Comparison of ENCODE assay signal across 10 cellular contexts in the genomic region with DNA sequence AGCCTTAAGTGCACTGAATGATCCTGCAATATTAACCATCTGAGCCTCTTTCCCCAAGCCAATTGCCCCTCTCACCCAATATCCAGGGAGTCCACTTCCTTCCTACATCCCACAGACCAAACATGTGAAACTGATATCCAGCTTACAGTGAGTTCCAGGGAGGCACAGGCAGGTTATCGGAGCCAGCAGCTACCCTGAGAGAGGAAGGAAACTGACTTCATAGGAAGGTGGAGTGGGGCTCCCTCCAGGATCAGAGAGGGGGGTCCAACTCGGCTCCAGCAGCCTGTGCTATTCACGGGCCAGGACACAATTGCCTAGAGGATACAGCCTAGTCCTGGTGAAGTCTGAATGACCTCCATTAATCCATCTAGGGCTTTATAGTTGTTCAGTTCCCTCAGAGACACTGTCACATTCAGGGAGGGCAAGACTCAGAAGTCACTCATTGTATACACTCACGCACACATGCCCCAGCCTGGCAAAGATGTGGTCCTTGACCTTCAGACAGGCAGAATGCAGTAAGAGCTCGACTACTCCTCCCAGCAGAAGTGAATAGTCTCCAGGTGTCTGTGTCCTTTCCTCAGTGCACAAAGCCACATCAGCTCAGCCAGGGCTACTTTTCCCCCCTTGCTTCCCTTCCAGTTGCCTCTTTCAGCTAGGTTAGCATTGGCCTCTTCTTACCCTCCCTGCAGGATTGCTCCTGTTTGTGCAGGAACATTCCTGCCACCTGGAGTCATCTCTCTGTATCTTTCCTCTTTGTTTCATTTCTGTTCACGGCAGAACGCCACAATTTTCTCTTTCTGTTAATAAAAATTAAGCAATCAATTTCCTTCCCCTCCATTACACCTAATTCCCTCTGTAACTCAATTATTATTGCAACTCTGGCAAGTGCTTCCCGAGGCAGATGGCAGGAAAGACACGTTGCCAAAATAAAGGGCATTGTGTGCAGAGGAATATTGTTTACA.
DNase-seq lines count a peak whose midpoint lies in the region; ATAC-seq and TF ChIP-seq lines count a peak whose summit lies in the region.
"Had no signal": no experiment of that assay in that cellular context is flagged by ENCODE, and none has a peak within 500 bp of the region (broad histone marks: within the 10 kb centered on the region; RNA-seq: fewer than 3 reads in every experiment).

No MANE protein-coding gene starts in this region.

- CTCF ChIA-PET in OCI-LY7 (lab: Charles Lee; ENCODE audit: unreplicated experiment), result no interaction called here

- H3K79me2 ChIP-seq in GM23248 (ENCODE audit: insufficient read depth) (no peaks in the 10 kb centered on the region), OCI-LY7 (ENCODE audit: insufficient read depth, low read depth, low read length) (no peaks in the 10 kb centered on the region)

- ATAC-seq in esophagus mucosa (peak; percentile 31), psoas muscle (peak; percentile 27 to 64 (median 42)), GM21825 (IDR thresholded peaks at IDR 0.05; ENCODE audit: unreplicated experiment) (no peak)

- H3K4me3 ChIP-seq in GM23248, result peak overlapping the region; percentile 43; the same call in 1 of the 2 replicates
- H3K4me3 ChIP-seq in psoas muscle, result peak overlapping the region; percentile 26
- no peak overlapping the region for H3K4me3 ChIP-seq in OCI-LY7 (ENCODE audit: low read depth, low read length, poor library complexity, severe bottlenecking)

- peak; percentile 29 for TF ChIP-seq CTCF in psoas muscle (IDR thresholded peaks at IDR 0.05)
- TF ChIP-seq CTCF in OCI-LY7 (conservative IDR thresholded peaks at IDR 0.05; ENCODE audit: low read length), result no peak

- intact Hi-C loops in psoas muscle (cut with DNase I), result no loop called here
- intact Hi-C loops in OCI-LY7 (cut with micrococcal nuclease; ENCODE audit: unreplicated experiment), result no loop called here

- H3K9ac ChIP-seq in GM23248, result no peak overlapping the region

- no peaks in the 10 kb centered on the region for H4K20me1 ChIP-seq in GM23248 (ENCODE audit: insufficient read depth)
- H4K20me1 ChIP-seq in OCI-LY7 (ENCODE audit: insufficient read depth, low read length), result no peaks in the 10 kb centered on the region

- POLR2A ChIA-PET in OCI-LY7 (lab: Charles Lee), result no interaction called here

- peak; percentile 34 for DNase-seq in GM23248
- peak; percentile 99 for DNase-seq in NCI-H446 treated with DMSO at 0.1 percent for 48 hours (lab: John Stamatoyannopoulos, UW)
- no peak for DNase-seq in psoas muscle
- no peak for DNase-seq in effector CD4-positive, alpha-beta T cell
- no peak for DNase-seq in activated CD8-positive, alpha-beta memory T cell treated with anti-CD3 and anti-CD28 coated beads, Interleukin-2, amount 50 U/mL, for 48 hours
- DNase-seq in OCI-LY7 (ENCODE audit: low spot score), result no peak
- DNase-seq: activated T-cell treated with anti-CD3 and anti-CD28 coated beads, Interleukin-2, amount 50 U/mL, for 48 hours; NCI-H187 had no signal

- no peaks in the 10 kb centered on the region for H3K4me1 ChIP-seq in GM23248 (ENCODE audit: insufficient read depth)
- peaks cover 9% of the 10 kb centered on the region for H3K4me1 ChIP-seq in psoas muscle
- H3K4me1 ChIP-seq in OCI-LY7 (ENCODE audit: insufficient read depth, low read length, poor library complexity, severe bottlenecking), result no peaks in the 10 kb centered on the region

- H3K36me3 ChIP-seq in GM23248 (ENCODE audit: low read depth), result no peaks in the 10 kb centered on the region
- H3K36me3 ChIP-seq in psoas muscle (ENCODE audit: insufficient read depth in 1 of 2, low read depth in 1 of 2), result no peaks in the 10 kb centered on the region
- no peaks in the 10 kb centered on the region for H3K36me3 ChIP-seq in OCI-LY7 (ENCODE audit: insufficient read depth, low read length)

- 0 out of 2 replicates have a peak overlapping the region, but pooled peaks have one; percentile 51 for H2AFZ ChIP-seq in GM23248
- H2AFZ ChIP-seq in OCI-LY7 (ENCODE audit: low read length), result no peak overlapping the region

- H3K9me2 ChIP-seq in GM23248 (ENCODE audit: insufficient read depth) (no peaks in the 10 kb centered on the region), OCI-LY7 (ENCODE audit: insufficient read depth, low read length) (no peaks in the 10 kb centered on the region)

- in situ Hi-C loops in GM23248 (cut with MboI), result no loop called here

- WGBS in GM23248 (ENCODE audit: low coverage in 1 of 2, low lambda C conversion rate in 2 of 2, missing lambda C conversion rate in 2 of 2), 2 experiments, result 59 to 65% methylated on average over 9 of the region's 9 CpGs
- 32 to 41% (median 33%) methylated on average over 9 of the region's 9 CpGs for WGBS in psoas muscle, 3 donors

- no peak overlapping the region for H3K4me2 ChIP-seq in GM23248 (ENCODE audit: unreplicated experiment)
- no peak overlapping the region for H3K4me2 ChIP-seq in OCI-LY7 (ENCODE audit: low read length)

- no peaks in the 10 kb centered on the region for H3F3A ChIP-seq in GM23248 (ENCODE audit: insufficient read depth)

- no peak overlapping the region for H3K27ac ChIP-seq in GM23248
- H3K27ac ChIP-seq in psoas muscle, result no peak overlapping the region
- H3K27ac ChIP-seq in OCI-LY7 (ENCODE audit: low read depth, low read length, poor library complexity, severe bottlenecking), result no peak overlapping the region

- H3K27me3 ChIP-seq in GM23248 (replicated peaks; ENCODE audit: insufficient read depth) (no peaks in the 10 kb centered on the region), psoas muscle (ENCODE audit: insufficient read depth in 3 of 3, low read length in 2 of 3) (no peaks in the 10 kb centered on the region)

- no peaks in the 10 kb centered on the region for H3K9me3 ChIP-seq in GM23248 (ENCODE audit: low read depth)
- no peaks in the 10 kb centered on the region for H3K9me3 ChIP-seq in psoas muscle
- no peaks in the 10 kb centered on the region for H3K9me3 ChIP-seq in OCI-LY7 (ENCODE audit: low read length)

- no TSS peak for BruUV-seq in OCI-LY7 (replicated peaks; lab: Mats Ljungman, UMichigan)

Comparison
In these comparisons a context has a peak if more than half of its experiments do, and no peak if none do; other contexts are left out.
1. DNase-seq: peak in GM23248 (single experiment) and NCI-H446 treated with DMSO at 0.1 percent for 48 hours (single experiment); none in psoas muscle (0 of 2), effector CD4-positive, alpha-beta T cell (single experiment), activated CD8-positive, alpha-beta memory T cell treated with anti-CD3 and anti-CD28 coated beads, Interleukin-2, amount 50 U/mL, for 48 hours (single experiment) and OCI-LY7 (single experiment).